Comparison of ENCODE assay signal across 1 cellular context in the genomic region with DNA sequence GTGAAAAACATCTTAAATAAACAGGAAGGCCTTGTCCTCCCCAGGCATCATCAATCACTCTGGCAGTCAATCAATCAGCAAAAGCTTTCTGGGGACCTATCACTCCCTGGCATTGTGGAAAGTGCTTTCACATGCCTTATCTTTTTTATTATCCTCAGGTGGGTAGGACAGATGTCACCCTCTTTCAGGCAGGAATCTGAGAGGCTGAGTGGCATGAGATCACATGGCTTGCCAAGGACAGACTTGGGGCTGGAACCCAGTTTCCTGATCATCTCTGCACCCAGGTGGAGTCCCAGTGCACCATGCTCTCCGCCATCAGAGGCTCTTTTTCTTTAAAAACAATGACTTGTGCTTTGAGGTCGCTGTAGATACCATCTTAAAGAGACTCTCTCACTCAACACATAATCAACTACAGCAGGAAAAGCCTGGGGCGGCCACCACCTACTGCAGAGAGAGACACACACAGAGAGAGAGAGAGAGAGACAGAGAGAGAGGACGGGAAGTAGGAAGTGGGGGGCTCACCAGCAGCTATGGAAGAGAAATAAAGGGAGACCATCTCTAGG.
TF ChIP-seq lines count a peak whose summit lies in the region.

No MANE protein-coding gene starts in this region.

TF ChIP-seq in K562, 482 proteins besides CTCF, POLR2A, EP300 and RAD21 (continued from another document and continues in another):
- TF ChIP-seq, protein P1, sequence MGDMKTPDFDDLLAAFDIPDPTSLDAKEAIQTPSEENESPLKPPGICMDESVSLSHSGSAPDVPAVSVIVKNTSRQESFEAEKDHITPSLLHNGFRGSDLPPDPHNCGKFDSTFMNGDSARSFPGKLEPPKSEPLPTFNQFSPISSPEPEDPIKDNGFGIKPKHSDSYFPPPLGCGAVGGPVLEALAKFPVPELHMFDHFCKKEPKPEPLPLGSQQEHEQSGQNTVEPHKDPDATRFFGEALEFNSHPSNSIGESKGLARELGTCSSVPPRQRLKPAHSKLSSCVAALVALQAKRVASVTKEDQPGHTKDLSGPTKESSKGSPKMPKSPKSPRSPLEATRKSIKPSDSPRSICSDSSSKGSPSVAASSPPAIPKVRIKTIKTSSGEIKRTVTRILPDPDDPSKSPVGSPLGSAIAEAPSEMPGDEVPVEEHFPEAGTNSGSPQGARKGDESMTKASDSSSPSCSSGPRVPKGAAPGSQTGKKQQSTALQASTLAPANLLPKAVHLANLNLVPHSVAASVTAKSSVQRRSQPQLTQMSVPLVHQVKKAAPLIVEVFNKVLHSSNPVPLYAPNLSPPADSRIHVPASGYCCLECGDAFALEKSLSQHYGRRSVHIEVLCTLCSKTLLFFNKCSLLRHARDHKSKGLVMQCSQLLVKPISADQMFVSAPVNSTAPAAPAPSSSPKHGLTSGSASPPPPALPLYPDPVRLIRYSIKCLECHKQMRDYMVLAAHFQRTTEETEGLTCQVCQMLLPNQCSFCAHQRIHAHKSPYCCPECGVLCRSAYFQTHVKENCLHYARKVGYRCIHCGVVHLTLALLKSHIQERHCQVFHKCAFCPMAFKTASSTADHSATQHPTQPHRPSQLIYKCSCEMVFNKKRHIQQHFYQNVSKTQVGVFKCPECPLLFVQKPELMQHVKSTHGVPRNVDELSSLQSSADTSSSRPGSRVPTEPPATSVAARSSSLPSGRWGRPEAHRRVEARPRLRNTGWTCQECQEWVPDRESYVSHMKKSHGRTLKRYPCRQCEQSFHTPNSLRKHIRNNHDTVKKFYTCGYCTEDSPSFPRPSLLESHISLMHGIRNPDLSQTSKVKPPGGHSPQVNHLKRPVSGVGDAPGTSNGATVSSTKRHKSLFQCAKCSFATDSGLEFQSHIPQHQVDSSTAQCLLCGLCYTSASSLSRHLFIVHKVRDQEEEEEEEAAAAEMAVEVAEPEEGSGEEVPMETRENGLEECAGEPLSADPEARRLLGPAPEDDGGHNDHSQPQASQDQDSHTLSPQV (IDR thresholded peaks at IDR 0.05), result peak; percentile 66; the same call in 1 of the 2 replicates
- no peak for TF ChIP-seq GTF2F1 (IDR thresholded peaks at IDR 0.05; ENCODE audit: low read depth, low read length)
- no peak; the same call in 1 of the 2 replicates for TF ChIP-seq TAF7 (tag; IDR thresholded peaks at IDR 0.05)
- TF ChIP-seq, protein P2, sequence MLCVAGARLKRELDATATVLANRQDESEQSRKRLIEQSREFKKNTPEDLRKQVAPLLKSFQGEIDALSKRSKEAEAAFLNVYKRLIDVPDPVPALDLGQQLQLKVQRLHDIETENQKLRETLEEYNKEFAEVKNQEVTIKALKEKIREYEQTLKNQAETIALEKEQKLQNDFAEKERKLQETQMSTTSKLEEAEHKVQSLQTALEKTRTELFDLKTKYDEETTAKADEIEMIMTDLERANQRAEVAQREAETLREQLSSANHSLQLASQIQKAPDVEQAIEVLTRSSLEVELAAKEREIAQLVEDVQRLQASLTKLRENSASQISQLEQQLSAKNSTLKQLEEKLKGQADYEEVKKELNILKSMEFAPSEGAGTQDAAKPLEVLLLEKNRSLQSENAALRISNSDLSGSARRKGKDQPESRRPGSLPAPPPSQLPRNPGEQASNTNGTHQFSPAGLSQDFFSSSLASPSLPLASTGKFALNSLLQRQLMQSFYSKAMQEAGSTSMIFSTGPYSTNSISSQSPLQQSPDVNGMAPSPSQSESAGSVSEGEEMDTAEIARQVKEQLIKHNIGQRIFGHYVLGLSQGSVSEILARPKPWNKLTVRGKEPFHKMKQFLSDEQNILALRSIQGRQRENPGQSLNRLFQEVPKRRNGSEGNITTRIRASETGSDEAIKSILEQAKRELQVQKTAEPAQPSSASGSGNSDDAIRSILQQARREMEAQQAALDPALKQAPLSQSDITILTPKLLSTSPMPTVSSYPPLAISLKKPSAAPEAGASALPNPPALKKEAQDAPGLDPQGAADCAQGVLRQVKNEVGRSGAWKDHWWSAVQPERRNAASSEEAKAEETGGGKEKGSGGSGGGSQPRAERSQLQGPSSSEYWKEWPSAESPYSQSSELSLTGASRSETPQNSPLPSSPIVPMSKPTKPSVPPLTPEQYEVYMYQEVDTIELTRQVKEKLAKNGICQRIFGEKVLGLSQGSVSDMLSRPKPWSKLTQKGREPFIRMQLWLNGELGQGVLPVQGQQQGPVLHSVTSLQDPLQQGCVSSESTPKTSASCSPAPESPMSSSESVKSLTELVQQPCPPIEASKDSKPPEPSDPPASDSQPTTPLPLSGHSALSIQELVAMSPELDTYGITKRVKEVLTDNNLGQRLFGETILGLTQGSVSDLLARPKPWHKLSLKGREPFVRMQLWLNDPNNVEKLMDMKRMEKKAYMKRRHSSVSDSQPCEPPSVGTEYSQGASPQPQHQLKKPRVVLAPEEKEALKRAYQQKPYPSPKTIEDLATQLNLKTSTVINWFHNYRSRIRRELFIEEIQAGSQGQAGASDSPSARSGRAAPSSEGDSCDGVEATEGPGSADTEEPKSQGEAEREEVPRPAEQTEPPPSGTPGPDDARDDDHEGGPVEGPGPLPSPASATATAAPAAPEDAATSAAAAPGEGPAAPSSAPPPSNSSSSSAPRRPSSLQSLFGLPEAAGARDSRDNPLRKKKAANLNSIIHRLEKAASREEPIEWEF (CRISPR knock-in tag; IDR thresholded peaks at IDR 0.05), result peak; percentile 44; the same call in 1 of the 2 replicates
- TF ChIP-seq ZNF583 (CRISPR knock-in tag; IDR thresholded peaks at IDR 0.05), result no peak
- peak; percentile 10; the same call in 1 of the 2 replicates for TF ChIP-seq EHMT2 (IDR thresholded peaks at IDR 0.05)
- no peak for TF ChIP-seq MXI1 (IDR thresholded peaks at IDR 0.05; ENCODE audit: low read depth, low read length)
- TF ChIP-seq SRF (CRISPR knock-in tag; IDR thresholded peaks at IDR 0.05), result no peak
- no peak for TF ChIP-seq ZNF778 (CRISPR knock-in tag; IDR thresholded peaks at IDR 0.05)
- no peak for TF ChIP-seq DDX20 (tag; IDR thresholded peaks at IDR 0.05; ENCODE audit: low read depth)
- TF ChIP-seq ZNF124 (CRISPR knock-in tag; IDR thresholded peaks at IDR 0.05), result no peak
- peak; percentile 36; the same call in 1 of the 2 replicates for TF ChIP-seq KLF16 (IDR thresholded peaks at IDR 0.05)
- TF ChIP-seq, protein P3, sequence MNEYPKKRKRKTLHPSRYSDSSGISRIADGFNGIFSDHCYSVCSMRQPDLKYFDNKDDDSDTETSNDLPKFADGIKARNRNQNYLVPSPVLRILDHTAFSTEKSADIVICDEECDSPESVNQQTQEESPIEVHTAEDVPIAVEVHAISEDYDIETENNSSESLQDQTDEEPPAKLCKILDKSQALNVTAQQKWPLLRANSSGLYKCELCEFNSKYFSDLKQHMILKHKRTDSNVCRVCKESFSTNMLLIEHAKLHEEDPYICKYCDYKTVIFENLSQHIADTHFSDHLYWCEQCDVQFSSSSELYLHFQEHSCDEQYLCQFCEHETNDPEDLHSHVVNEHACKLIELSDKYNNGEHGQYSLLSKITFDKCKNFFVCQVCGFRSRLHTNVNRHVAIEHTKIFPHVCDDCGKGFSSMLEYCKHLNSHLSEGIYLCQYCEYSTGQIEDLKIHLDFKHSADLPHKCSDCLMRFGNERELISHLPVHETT (CRISPR knock-in tag; conservative IDR thresholded peaks at IDR 0.05 in 1 of 2, IDR thresholded peaks at IDR 0.05 in 1 of 2), result peak in 1 of 2 experiments; percentile 69; a peak in 1 of 4 replicates
- peak; percentile 25; the same call in 1 of the 2 replicates for TF ChIP-seq ZNF316 (IDR thresholded peaks at IDR 0.05)
- no peak for TF ChIP-seq ZNF507 (tag; conservative IDR thresholded peaks at IDR 0.05)
- TF ChIP-seq MAFK (IDR thresholded peaks at IDR 0.05; ENCODE audit: low read length), result peak; percentile 7; the same call in 1 of the 2 replicates
- peak; percentile 72 for TF ChIP-seq SMAD4 (CRISPR knock-in tag; conservative IDR thresholded peaks at IDR 0.05)
- no peak; the same call in 1 of the 2 replicates for TF ChIP-seq CBX5 (IDR thresholded peaks at IDR 0.05; ENCODE audit: borderline replicate concordance, low read depth)
- TF ChIP-seq, protein P4, sequence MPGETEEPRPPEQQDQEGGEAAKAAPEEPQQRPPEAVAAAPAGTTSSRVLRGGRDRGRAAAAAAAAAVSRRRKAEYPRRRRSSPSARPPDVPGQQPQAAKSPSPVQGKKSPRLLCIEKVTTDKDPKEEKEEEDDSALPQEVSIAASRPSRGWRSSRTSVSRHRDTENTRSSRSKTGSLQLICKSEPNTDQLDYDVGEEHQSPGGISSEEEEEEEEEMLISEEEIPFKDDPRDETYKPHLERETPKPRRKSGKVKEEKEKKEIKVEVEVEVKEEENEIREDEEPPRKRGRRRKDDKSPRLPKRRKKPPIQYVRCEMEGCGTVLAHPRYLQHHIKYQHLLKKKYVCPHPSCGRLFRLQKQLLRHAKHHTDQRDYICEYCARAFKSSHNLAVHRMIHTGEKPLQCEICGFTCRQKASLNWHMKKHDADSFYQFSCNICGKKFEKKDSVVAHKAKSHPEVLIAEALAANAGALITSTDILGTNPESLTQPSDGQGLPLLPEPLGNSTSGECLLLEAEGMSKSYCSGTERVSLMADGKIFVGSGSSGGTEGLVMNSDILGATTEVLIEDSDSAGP (CRISPR knock-in tag; IDR thresholded peaks at IDR 0.05), result peak; percentile 84; the same call in 1 of the 2 replicates
- TF ChIP-seq, protein P5, sequence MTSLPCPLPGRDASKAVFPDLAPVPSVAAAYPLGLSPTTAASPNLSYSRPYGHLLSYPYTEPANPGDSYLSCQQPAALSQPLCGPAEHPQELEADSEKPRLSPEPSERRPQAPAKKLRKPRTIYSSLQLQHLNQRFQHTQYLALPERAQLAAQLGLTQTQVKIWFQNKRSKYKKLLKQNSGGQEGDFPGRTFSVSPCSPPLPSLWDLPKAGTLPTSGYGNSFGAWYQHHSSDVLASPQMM (CRISPR knock-in tag; IDR thresholded peaks at IDR 0.05), result no peak
- TF ChIP-seq EP400 (IDR thresholded peaks at IDR 0.05), result peak; percentile 65
- peak; percentile 66 for TF ChIP-seq HDAC3 (IDR thresholded peaks at IDR 0.05; ENCODE audit: borderline replicate concordance, partially characterized antibody)
- TF ChIP-seq ZNF41 (CRISPR knock-in tag; conservative IDR thresholded peaks at IDR 0.05), result 0 out of 2 replicates have a peak, but pooled peaks have one; percentile 20
- TF ChIP-seq, protein P6, sequence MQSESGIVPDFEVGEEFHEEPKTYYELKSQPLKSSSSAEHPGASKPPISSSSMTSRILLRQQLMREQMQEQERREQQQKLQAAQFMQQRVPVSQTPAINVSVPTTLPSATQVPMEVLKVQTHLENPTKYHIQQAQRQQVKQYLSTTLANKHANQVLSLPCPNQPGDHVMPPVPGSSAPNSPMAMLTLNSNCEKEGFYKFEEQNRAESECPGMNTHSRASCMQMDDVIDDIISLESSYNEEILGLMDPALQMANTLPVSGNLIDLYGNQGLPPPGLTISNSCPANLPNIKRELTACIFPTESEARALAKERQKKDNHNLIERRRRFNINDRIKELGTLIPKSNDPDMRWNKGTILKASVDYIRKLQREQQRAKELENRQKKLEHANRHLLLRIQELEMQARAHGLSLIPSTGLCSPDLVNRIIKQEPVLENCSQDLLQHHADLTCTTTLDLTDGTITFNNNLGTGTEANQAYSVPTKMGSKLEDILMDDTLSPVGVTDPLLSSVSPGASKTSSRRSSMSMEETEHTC (IDR thresholded peaks at IDR 0.05), result no peak
- TF ChIP-seq, protein P7, sequence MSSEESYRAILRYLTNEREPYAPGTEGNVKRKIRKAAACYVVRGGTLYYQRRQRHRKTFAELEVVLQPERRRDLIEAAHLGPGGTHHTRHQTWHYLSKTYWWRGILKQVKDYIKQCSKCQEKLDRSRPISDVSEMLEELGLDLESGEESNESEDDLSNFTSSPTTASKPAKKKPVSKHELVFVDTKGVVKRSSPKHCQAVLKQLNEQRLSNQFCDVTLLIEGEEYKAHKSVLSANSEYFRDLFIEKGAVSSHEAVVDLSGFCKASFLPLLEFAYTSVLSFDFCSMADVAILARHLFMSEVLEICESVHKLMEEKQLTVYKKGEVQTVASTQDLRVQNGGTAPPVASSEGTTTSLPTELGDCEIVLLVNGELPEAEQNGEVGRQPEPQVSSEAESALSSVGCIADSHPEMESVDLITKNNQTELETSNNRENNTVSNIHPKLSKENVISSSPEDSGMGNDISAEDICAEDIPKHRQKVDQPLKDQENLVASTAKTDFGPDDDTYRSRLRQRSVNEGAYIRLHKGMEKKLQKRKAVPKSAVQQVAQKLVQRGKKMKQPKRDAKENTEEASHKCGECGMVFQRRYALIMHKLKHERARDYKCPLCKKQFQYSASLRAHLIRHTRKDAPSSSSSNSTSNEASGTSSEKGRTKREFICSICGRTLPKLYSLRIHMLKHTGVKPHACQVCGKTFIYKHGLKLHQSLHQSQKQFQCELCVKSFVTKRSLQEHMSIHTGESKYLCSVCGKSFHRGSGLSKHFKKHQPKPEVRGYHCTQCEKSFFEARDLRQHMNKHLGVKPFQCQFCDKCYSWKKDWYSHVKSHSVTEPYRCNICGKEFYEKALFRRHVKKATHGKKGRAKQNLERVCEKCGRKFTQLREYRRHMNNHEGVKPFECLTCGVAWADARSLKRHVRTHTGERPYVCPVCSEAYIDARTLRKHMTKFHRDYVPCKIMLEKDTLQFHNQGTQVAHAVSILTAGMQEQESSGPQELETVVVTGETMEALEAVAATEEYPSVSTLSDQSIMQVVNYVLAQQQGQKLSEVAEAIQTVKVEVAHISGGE (CRISPR knock-in tag; IDR thresholded peaks at IDR 0.05), result peak in 1 of 3 experiments; percentile 49; a peak in 2 of 6 replicates
- TF ChIP-seq NCOA1 (IDR thresholded peaks at IDR 0.05; ENCODE audit: low read depth), result peak; percentile 23; the same call in 1 of the 2 replicates
- TF ChIP-seq MYC (IDR thresholded peaks at IDR 0.05; ENCODE audit: low read depth, low read length), result peak; percentile 64; the same call in 1 of the 2 replicates
- TF ChIP-seq MYC (CRISPR knock-in tag; IDR thresholded peaks at IDR 0.05; ENCODE audit: borderline replicate concordance, low read depth), result no peak
- TF ChIP-seq FOXM1 (IDR thresholded peaks at IDR 0.05; ENCODE audit: low read depth), result 0 out of 2 replicates have a peak, but pooled peaks have one; percentile 45
- no peak for TF ChIP-seq FOXM1 (CRISPR knock-in tag; IDR thresholded peaks at IDR 0.05; ENCODE audit: low read depth)
- TF ChIP-seq, protein P8, sequence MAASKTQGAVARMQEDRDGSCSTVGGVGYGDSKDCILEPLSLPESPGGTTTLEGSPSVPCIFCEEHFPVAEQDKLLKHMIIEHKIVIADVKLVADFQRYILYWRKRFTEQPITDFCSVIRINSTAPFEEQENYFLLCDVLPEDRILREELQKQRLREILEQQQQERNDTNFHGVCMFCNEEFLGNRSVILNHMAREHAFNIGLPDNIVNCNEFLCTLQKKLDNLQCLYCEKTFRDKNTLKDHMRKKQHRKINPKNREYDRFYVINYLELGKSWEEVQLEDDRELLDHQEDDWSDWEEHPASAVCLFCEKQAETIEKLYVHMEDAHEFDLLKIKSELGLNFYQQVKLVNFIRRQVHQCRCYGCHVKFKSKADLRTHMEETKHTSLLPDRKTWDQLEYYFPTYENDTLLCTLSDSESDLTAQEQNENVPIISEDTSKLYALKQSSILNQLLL (CRISPR knock-in tag; IDR thresholded peaks at IDR 0.05; ENCODE audit: borderline replicate concordance), result no peak
- no peak for TF ChIP-seq CBX2 (IDR thresholded peaks at IDR 0.05; ENCODE audit: insufficient read depth, low read length, poor library complexity, severe bottlenecking)
- TF ChIP-seq TAL1 (IDR thresholded peaks at IDR 0.05), result peak; percentile 64
- no peak for TF ChIP-seq MTA2 (IDR thresholded peaks at IDR 0.05; ENCODE audit: low read depth)
- TF ChIP-seq, protein P9, sequence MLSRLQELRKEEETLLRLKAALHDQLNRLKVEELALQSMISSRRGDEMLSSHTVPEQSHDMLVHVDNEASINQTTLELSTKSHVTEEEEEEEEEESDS (CRISPR knock-in tag; IDR thresholded peaks at IDR 0.05), result no peak
- 0 out of 2 replicates have a peak, but pooled peaks have one; percentile 9 for TF ChIP-seq ZNF766 (CRISPR knock-in tag; conservative IDR thresholded peaks at IDR 0.05)
- TF ChIP-seq MEF2A (IDR thresholded peaks at IDR 0.05; ENCODE audit: control insufficient read depth, low read depth, low read length), result no peak
- TF ChIP-seq YBX1 (IDR thresholded peaks at IDR 0.05), result no peak
- no peak for TF ChIP-seq PTBP1 (IDR thresholded peaks at IDR 0.05; ENCODE audit: low read depth, low read length)
- peak; percentile 38; the same call in 1 of the 2 replicates for TF ChIP-seq SMARCC2 (IDR thresholded peaks at IDR 0.05; ENCODE audit: low read depth)
- no peak for TF ChIP-seq KAT2B (IDR thresholded peaks at IDR 0.05; ENCODE audit: low read depth, low read length)
